In genomic region chr1:25529518-25530347, GRCh38 we compare ENCODE assay signal across 24 cellular contexts. TPM values are rescaled to one million over a fixed set of nuclear protein-coding genes. Genes with fewer than 3 reads are reported as not detected.
DNase-seq lines count a peak whose midpoint lies in the region; ATAC-seq and TF ChIP-seq lines count a peak whose summit lies in the region.
"Had no signal": no experiment of that assay in that cellular context is flagged by ENCODE, and none has a peak within 500 bp of the region (broad histone marks: within the 10 kb centered on the region; RNA-seq: fewer than 3 reads in every experiment).

No MANE protein-coding gene starts in this region.

- H4K91ac ChIP-seq in trophoblast cell (ENCODE audit: low read depth, low read length) = no peak overlapping the region

- CTCF ChIA-PET in HEK293 (lab: Yijun Ruan, JAX) (no interaction called here), WTC11 (lab: Charles Lee) (interaction anchor here (1.1 to 1.3 kb wide), 3 partner anchors 9 to 165 kb away, joined by 3 read pairs; no protein-coding TSS in a partner anchor), PC-9 (lab: Charles Lee) (interaction anchor here (0.5 kb wide), 1 partner anchor 274 kb away, joined by 4 read pairs; no protein-coding TSS in a partner anchor)

- H3K9ac ChIP-seq in trophoblast cell (ENCODE audit: low read length) = no peak overlapping the region

- H3F3A ChIP-seq in PC-9 (ENCODE audit: insufficient read depth, low read depth) = no peaks in the 10 kb centered on the region

- no peak overlapping the region for H3K4me2 ChIP-seq in trophoblast cell (ENCODE audit: low read length)
- no peak overlapping the region for H3K4me2 ChIP-seq in PC-9

- no peaks in the 10 kb centered on the region for H3K36me3 Mint-ChIP-seq in WTC11
- H3K36me3 Mint-ChIP-seq: activated naive CD4-positive, alpha-beta T cell treated with anti-CD3 and anti-CD28 coated beads, Interleukin-2, amount 50 U/mL, for 24 hours; naive thymus-derived CD8-positive, alpha-beta T cell had no signal

- H3K36me3 ChIP-seq in HEK293 (ENCODE audit: control insufficient read depth in 2 of 2, insufficient read depth in 1 of 2, low read length in 2 of 2) (no peaks in the 10 kb centered on the region), trophoblast cell (ENCODE audit: control insufficient read depth in 1 of 2, insufficient read depth in 2 of 2, low read length in 2 of 2) (no peaks in the 10 kb centered on the region), PC-9 (ENCODE audit: low read depth) (no peaks in the 10 kb centered on the region)

- peaks cover 12% of the 10 kb centered on the region for H3K9me3 Mint-ChIP-seq in WTC11
- H3K9me3 Mint-ChIP-seq: activated naive CD4-positive, alpha-beta T cell treated with anti-CD3 and anti-CD28 coated beads, Interleukin-2, amount 50 U/mL, for 24 hours had no signal

- H4K20me1 ChIP-seq in PC-9 (ENCODE audit: insufficient read depth) = no peaks in the 10 kb centered on the region

- peak; percentile 22 for DNase-seq in NOMO-1 treated with DMSO at 0.1 percent for 48 hours (lab: John Stamatoyannopoulos, UW; ENCODE audit: unreplicated experiment)
- no peak for DNase-seq in NOMO-1 treated with dmso at 0.1 percent for 144 hours (lab: John Stamatoyannopoulos, UW; ENCODE audit: unreplicated experiment)
- DNase-seq in WTC11 (ENCODE audit: low spot score) = no peak
- peak; percentile 25 to 31 for DNase-seq in trophoblast cell
- no peak for DNase-seq in PC-9
- DNase-seq in HPDE6-E6E7 (ENCODE audit: extremely low spot score) = no peak
- DNase-seq: activated CD4-positive, alpha-beta T cell treated with anti-CD3 and anti-CD28 coated beads, Interleukin-2, amount 50 U/mL, for 1 hour; anterior cingulate cortex; effector CD4-positive, alpha-beta T cell; Karpas-422; midbrain; naive thymus-derived CD8-positive, alpha-beta T cell; NCI-H1048; NCI-H1930; NCI-H446 treated with DMSO at 0.1 percent for 48 hours; OCI-M1; SHP77 treated with DMSO at 0.1 percent for 48 hours; SW 1271; T-helper 9 cell had no signal

- H2AFZ ChIP-seq in trophoblast cell (ENCODE audit: insufficient read depth, low read length, poor library complexity) (no peak overlapping the region), PC-9 (no peak overlapping the region)

- H2BK120ac ChIP-seq in trophoblast cell (ENCODE audit: insufficient read depth, low read length, poor library complexity) = no peak overlapping the region

- no peaks in the 10 kb centered on the region for H3K27me3 ChIP-seq in trophoblast cell (ENCODE audit: insufficient read depth, low read length)
- H3K27me3 ChIP-seq in PC-9 (ENCODE audit: insufficient read depth, low read depth) = no peaks in the 10 kb centered on the region

- H3K18ac ChIP-seq in trophoblast cell (ENCODE audit: low read length) = no peak overlapping the region

- H3K4me3 ChIP-seq in HEK293 (ENCODE audit: low read depth, low read length) (no peak overlapping the region), trophoblast cell (ENCODE audit: low read depth, low read length) (no peak overlapping the region), PC-9 (no peak overlapping the region)

- H2BK5ac ChIP-seq in trophoblast cell (ENCODE audit: low read depth, low read length, poor library complexity) = no peak overlapping the region

- H3K27me3 Mint-ChIP-seq in WTC11 (ENCODE audit: low read depth) = no peaks in the 10 kb centered on the region
- H3K27me3 Mint-ChIP-seq: activated naive CD4-positive, alpha-beta T cell treated with anti-CD3 and anti-CD28 coated beads, Interleukin-2, amount 50 U/mL, for 24 hours; naive thymus-derived CD8-positive, alpha-beta T cell had no signal

- no peak overlapping the region for H3K14ac ChIP-seq in trophoblast cell (ENCODE audit: low read length)

- H3K79me2 ChIP-seq in trophoblast cell (ENCODE audit: control insufficient read depth, insufficient read depth, low read length, poor library complexity) (no peaks in the 10 kb centered on the region), PC-9 (ENCODE audit: low read depth) (no peaks in the 10 kb centered on the region)

- POLR2A ChIA-PET in HEK293 (lab: Yijun Ruan, JAX) = no interaction called here
- POLR2A ChIA-PET in WTC11 (lab: Charles Lee) = no interaction called here
- POLR2A ChIA-PET in PC-9 (lab: Charles Lee; ENCODE audit: unreplicated experiment) = no interaction called here

- no peak overlapping the region for H4K8ac ChIP-seq in trophoblast cell (ENCODE audit: low read depth, low read length)

- intact Hi-C loops in PC-9 (cut with micrococcal nuclease; ENCODE audit: unreplicated experiment) = loop anchor here (5.0 kb wide), 1 partner anchor 38 kb away; no protein-coding TSS in a partner anchor

- H3K4me1 ChIP-seq in HEK293 (ENCODE audit: control insufficient read depth, insufficient read depth, low read length) = no peaks in the 10 kb centered on the region
- H3K4me1 ChIP-seq in trophoblast cell (ENCODE audit: control insufficient read depth in 1 of 2, insufficient read depth in 2 of 2, low read length in 2 of 2) = no peaks in the 10 kb centered on the region
- H3K4me1 ChIP-seq in PC-9 (replicated peaks; ENCODE audit: insufficient read depth) = no peaks in the 10 kb centered on the region

- H3K9me2 ChIP-seq in PC-9 (ENCODE audit: insufficient read depth) = no peaks in the 10 kb centered on the region

- H3K27ac ChIP-seq in HEK293 (ENCODE audit: extremely low read depth, low read depth, low read length) (no peak overlapping the region), trophoblast cell (ENCODE audit: low read depth, low read length) (no peak overlapping the region), PC-9 (no peak overlapping the region)
- H3K27ac ChIP-seq: epithelial cell of prostate had no signal

- no peak overlapping the region for H4K12ac ChIP-seq in trophoblast cell (ENCODE audit: low read depth, low read length)

- H3K9me3 ChIP-seq in HEK293 (ENCODE audit: control insufficient read depth, insufficient read depth, low read depth, low read length) (no peaks in the 10 kb centered on the region), trophoblast cell (ENCODE audit: insufficient read depth, low read depth, low read length) (no peaks in the 10 kb centered on the region), PC-9 (ENCODE audit: insufficient read depth, low read depth) (no peaks in the 10 kb centered on the region)

- peak overlapping the region; percentile 23; the same call in 1 of the 2 replicates for H3K27ac Mint-ChIP-seq in WTC11
- H3K27ac Mint-ChIP-seq: B cell had no signal

- peaks cover 8% of the 10 kb centered on the region; the same call in 1 of the 2 replicates for H3K4me1 Mint-ChIP-seq in WTC11
- H3K4me1 Mint-ChIP-seq: B cell had no signal

- no peak for TF ChIP-seq CTCF in HEK293 (tag by site-specific recombination; IDR thresholded peaks at IDR 0.05)
- TF ChIP-seq CTCF in WTC11 (IDR thresholded peaks at IDR 0.05) = no peak
- TF ChIP-seq CTCF in PC-9 (conservative IDR thresholded peaks at IDR 0.05) = no peak

- H3K4me3 Mint-ChIP-seq in WTC11 = no peak overlapping the region
- H3K4me3 Mint-ChIP-seq: activated naive CD4-positive, alpha-beta T cell treated with anti-CD3 and anti-CD28 coated beads, Interleukin-2, amount 50 U/mL, for 24 hours; B cell; naive thymus-derived CD8-positive, alpha-beta T cell had no signal

- WGBS in trophoblast cell (ENCODE audit: extremely low coverage, insufficient coverage, insufficient read length) = no CpG with 5 or more reads among the region's 25 CpGs

- H2AK5ac ChIP-seq in trophoblast cell (ENCODE audit: low read length) = no peak overlapping the region

- H3K4ac ChIP-seq in trophoblast cell (ENCODE audit: low read depth, low read length) = no peak overlapping the region

- no peaks in the 10 kb centered on the region for H3K79me1 ChIP-seq in trophoblast cell (ENCODE audit: low read length)

- no peak overlapping the region for H2BK12ac ChIP-seq in trophoblast cell (ENCODE audit: low read length)

- ATAC-seq in WTC11 (no peak), GM19463 (IDR thresholded peaks at IDR 0.05; ENCODE audit: unreplicated experiment) (no peak)

- no TSS peak for BruUV-seq in PC-9 (replicated peaks; lab: Mats Ljungman, UMichigan)

- H3K23ac ChIP-seq in trophoblast cell (ENCODE audit: low read length) = no peak overlapping the region

TF ChIP-seq in WTC11, 78 proteins besides CTCF, POLR2A, EP300 and RAD21:
- TF ChIP-seq ZNF423 (CRISPR knock-in tag; IDR thresholded peaks at IDR 0.05) (peak; percentile 39; the same call in 1 of the 2 replicates), HMGXB4 (CRISPR knock-in tag; IDR thresholded peaks at IDR 0.05) (no peak)

RNA-seq across cellular contexts. Expression of gene LDLRAP1, which starts 13.7 kb away (rescaled TPM):
- total RNA-seq in WTC11 (2021) = 14.1 to 16.3 TPM (median 14.2 TPM) in 3 replicates
- polyA plus RNA-seq in trophoblast cell (2013) = 4.2 and 4.4 TPM in 2 replicates
- total RNA-seq in PC-9 (2021) = 24.7 and 29.2 TPM in 2 replicates

Comparison
In these comparisons a context has a peak if more than half of its experiments do, and no peak if none do; other contexts are left out.
1. DNase-seq: peak in NOMO-1 treated with DMSO at 0.1 percent for 48 hours (single experiment) and trophoblast cell (2 of 2); none in NOMO-1 treated with dmso at 0.1 percent for 144 hours (single experiment), WTC11 (single experiment), PC-9 (0 of 2) and HPDE6-E6E7 (single experiment).